14 cellular contexts compared by ENCODE assay signal in genomic region chr2:95073856-95074662, GRCh38. TPM values are rescaled to one million over a fixed set of nuclear protein-coding genes. Genes with fewer than 3 reads are reported as not detected.
DNase-seq lines count a peak whose midpoint lies in the region; ATAC-seq and TF ChIP-seq lines count a peak whose summit lies in the region.
"Had no signal": no experiment of that assay in that cellular context is flagged by ENCODE, and none has a peak within 500 bp of the region (broad histone marks: within the 10 kb centered on the region; RNA-seq: fewer than 3 reads in every experiment).

No MANE protein-coding gene starts in this region.

- POLR2A ChIA-PET in activated CD4-positive, alpha-beta T cell treated with anti-CD3 and anti-CD28 coated beads for 36 hours (lab: Charles Lee) = interaction anchor here (1.0 to 1.2 kb wide), 2 partner anchors 48 to 50 kb away, joined by 3 to 5 read pairs; no protein-coding TSS in a partner anchor

- H3K36me3 Mint-ChIP-seq in activated CD4-positive, alpha-beta T cell treated with anti-CD3 and anti-CD28 coated beads for 36 hours (ENCODE audit: low read depth) = no peaks in the 10 kb centered on the region
- H3K36me3 Mint-ChIP-seq in T-helper 1 cell treated with Interleukin-12 subunit alpha and Interleukin-12 subunit beta and Interleukin-4 antibody, amounts not matched to agents 30 μg/mL and 1 μg/mL, for 36 hours (ENCODE audit: low read depth) = peaks cover 16% of the 10 kb centered on the region
- no peaks in the 10 kb centered on the region for H3K36me3 Mint-ChIP-seq in endodermal cell (ENCODE audit: low read depth)

- intact Hi-C loops in activated CD4-positive, alpha-beta T cell treated with anti-CD3 and anti-CD28 coated beads for 36 hours (cut with DNase I, micrococcal nuclease) = loop anchor here (1.0 to 2.0 kb wide), 3 partner anchors 12 to 91 kb away; partner anchors contain the start of gene ZNF2 (in 1 of the 2)

- H3K36me3 ChIP-seq in endodermal cell (ENCODE audit: control insufficient read depth, insufficient read depth, low read length) (no peaks in the 10 kb centered on the region), suprapubic skin (no peaks in the 10 kb centered on the region)
- H3K36me3 ChIP-seq: cardiac muscle cell, esophagus squamous epithelium had no signal

- TF ChIP-seq CTCF in endodermal cell (conservative IDR thresholded peaks at IDR 0.05) = no peak
- no peak for TF ChIP-seq CTCF in suprapubic skin (IDR thresholded peaks at IDR 0.05)

- H3K9me3 Mint-ChIP-seq in activated CD4-positive, alpha-beta T cell treated with anti-CD3 and anti-CD28 coated beads for 36 hours (ENCODE audit: low read depth) = no peaks in the 10 kb centered on the region
- H3K9me3 Mint-ChIP-seq in T-helper 1 cell treated with Interleukin-12 subunit alpha and Interleukin-12 subunit beta and Interleukin-4 antibody, amounts not matched to agents 30 μg/mL and 1 μg/mL, for 36 hours = peaks cover 6% of the 10 kb centered on the region
- H3K9me3 Mint-ChIP-seq in endodermal cell = no peaks in the 10 kb centered on the region

- H3K4me1 ChIP-seq in endodermal cell (ENCODE audit: control insufficient read depth, insufficient read depth, low read length) (no peaks in the 10 kb centered on the region), suprapubic skin (peaks cover 9% of the 10 kb centered on the region)

- WGBS in endodermal cell (ENCODE audit: insufficient coverage in 1 of 2, insufficient read length in 1 of 2), 2 experiments = 91 to 96% methylated on average over 13 to 18 of the region's 18 CpGs
- 78% methylated on average over 16 of the region's 18 CpGs for WGBS in suprapubic skin

- peak overlapping the region; percentile 89 for H3K27ac Mint-ChIP-seq in activated CD4-positive, alpha-beta T cell treated with anti-CD3 and anti-CD28 coated beads for 36 hours
- H3K27ac Mint-ChIP-seq in T-helper 1 cell treated with Interleukin-12 subunit alpha and Interleukin-12 subunit beta and Interleukin-4 antibody, amounts not matched to agents 30 μg/mL and 1 μg/mL, for 36 hours = peak overlapping the region; percentile 92
- no peak overlapping the region for H3K27ac Mint-ChIP-seq in endodermal cell

- no peaks in the 10 kb centered on the region for H3K27me3 Mint-ChIP-seq in activated CD4-positive, alpha-beta T cell treated with anti-CD3 and anti-CD28 coated beads for 36 hours
- H3K27me3 Mint-ChIP-seq in T-helper 1 cell treated with Interleukin-12 subunit alpha and Interleukin-12 subunit beta and Interleukin-4 antibody, amounts not matched to agents 30 μg/mL and 1 μg/mL, for 36 hours (ENCODE audit: low read depth) = no peaks in the 10 kb centered on the region
- H3K27me3 Mint-ChIP-seq in endodermal cell (ENCODE audit: insufficient read depth) = peaks cover 26% of the 10 kb centered on the region

- ATAC-seq in activated CD4-positive, alpha-beta T cell treated with anti-CD3 and anti-CD28 coated beads for 36 hours = peak; percentile 2
- ATAC-seq: PC-3 had no signal

- H3K27me3 ChIP-seq in endodermal cell (ENCODE audit: control insufficient read depth, insufficient read depth, low read length, poor library complexity, severe bottlenecking) (no peaks in the 10 kb centered on the region), suprapubic skin (peaks cover 39% of the 10 kb centered on the region)

- CTCF ChIA-PET in activated CD4-positive, alpha-beta T cell treated with anti-CD3 and anti-CD28 coated beads for 36 hours (lab: Charles Lee) = interaction anchor here (0.6 to 10.4 kb wide), 11 partner anchors 10 to 88 kb away, joined by 3 to 291 read pairs (median 5); partner anchors contain the start of gene MAL

- TF ChIP-seq EP300 in suprapubic skin (IDR thresholded peaks at IDR 0.05) = no peak

- H3K9me3 ChIP-seq in endodermal cell (ENCODE audit: control insufficient read depth, low read length) (no peaks in the 10 kb centered on the region), suprapubic skin (no peaks in the 10 kb centered on the region)
- H3K9me3 ChIP-seq: esophagus squamous epithelium had no signal

- no peak overlapping the region for H3K27ac ChIP-seq in endodermal cell (ENCODE audit: low read depth, low read length)
- no peak overlapping the region for H3K27ac ChIP-seq in suprapubic skin
- H3K27ac ChIP-seq: cardiac muscle cell, esophagus squamous epithelium, GM23248 had no signal

- no peak overlapping the region for H3K9ac ChIP-seq in endodermal cell (ENCODE audit: extremely low read depth, low read length, poor library complexity, severe bottlenecking)
- H3K9ac ChIP-seq: GM23248 had no signal

- no peak for DNase-seq in activated CD4-positive, alpha-beta T cell treated with anti-CD3 and anti-CD28 coated beads for 36 hours
- DNase-seq in activated CD4-positive, alpha-beta T cell treated with anti-CD3 and anti-CD28 coated beads, Interleukin-2, amount 50 U/mL, for 4 hours = no peak
- peak; percentile 17 for DNase-seq in endodermal cell
- DNase-seq in putamen (ENCODE audit: low spot score) = peak; percentile 93
- DNase-seq in NCI-H446 treated with DMSO at 0.1 percent for 48 hours (lab: John Stamatoyannopoulos, UW) = no peak
- DNase-seq in suprapubic skin (ENCODE audit: low spot score in 2 of 2) = no peak
- no peak for DNase-seq in NCI-H2081 (lab: John Stamatoyannopoulos, UW)
- DNase-seq: esophagus squamous epithelium, GM23248, NCI-H2227 treated with DMSO at 0.1 percent for 48 hours, PC-3 had no signal

- peak overlapping the region; percentile 69 for H3K4me3 Mint-ChIP-seq in activated CD4-positive, alpha-beta T cell treated with anti-CD3 and anti-CD28 coated beads for 36 hours
- H3K4me3 Mint-ChIP-seq in T-helper 1 cell treated with Interleukin-12 subunit alpha and Interleukin-12 subunit beta and Interleukin-4 antibody, amounts not matched to agents 30 μg/mL and 1 μg/mL, for 36 hours = peak overlapping the region; percentile 89
- no peak overlapping the region for H3K4me3 Mint-ChIP-seq in endodermal cell

- peaks cover 60% of the 10 kb centered on the region for H3K4me1 Mint-ChIP-seq in activated CD4-positive, alpha-beta T cell treated with anti-CD3 and anti-CD28 coated beads for 36 hours
- H3K4me1 Mint-ChIP-seq in T-helper 1 cell treated with Interleukin-12 subunit alpha and Interleukin-12 subunit beta and Interleukin-4 antibody, amounts not matched to agents 30 μg/mL and 1 μg/mL, for 36 hours (ENCODE audit: low read depth) = peaks cover 68% of the 10 kb centered on the region
- peaks cover 3% of the 10 kb centered on the region for H3K4me1 Mint-ChIP-seq in endodermal cell

- no peak for TF ChIP-seq POLR2A in suprapubic skin (IDR thresholded peaks at IDR 0.05)

- no peak overlapping the region for H3K4me3 ChIP-seq in endodermal cell (ENCODE audit: low read length)
- H3K4me3 ChIP-seq in suprapubic skin = no peak overlapping the region
- H3K4me3 ChIP-seq: cardiac muscle cell, esophagus squamous epithelium, GM23248 had no signal

RNA-seq across cellular contexts. Expression of gene MRPS5, which starts 47.5 kb away (rescaled TPM):
- total RNA-seq in activated CD4-positive, alpha-beta T cell treated with anti-CD3 and anti-CD28 coated beads for 36 hours = 10 to 100 TPM; 90.7 to 97.1 TPM
- 10 to 100 TPM; 57.9 to 59.0 TPM for total RNA-seq in endodermal cell
- 72.0 TPM for polyA plus RNA-seq in endodermal cell (2013, experiment 1 of 2)
- 61.4 TPM for polyA plus RNA-seq in endodermal cell (2013, experiment 2 of 2)
- total RNA-seq in suprapubic skin = 10 to 100 TPM; 31.9 to 57.1 (median 36.8) TPM

RNA-seq across cellular contexts. Expression of gene MAL, which starts 48.6 kb away (rescaled TPM):
- 10 to 100 TPM; 35.4 to 43.3 TPM for total RNA-seq in activated CD4-positive, alpha-beta T cell treated with anti-CD3 and anti-CD28 coated beads for 36 hours
- total RNA-seq in endodermal cell (not detected), suprapubic skin (10 to 100 TPM in 3 of 4 donors, 1 to 10 TPM in 1; 6.5 to 29.4 (median 11.8) TPM)
- polyA plus RNA-seq in endodermal cell (2013, experiment 1 of 2) = 10.1 TPM
- 9.4 TPM for polyA plus RNA-seq in endodermal cell (2013, experiment 2 of 2)
- total RNA-seq: A172, cardiac muscle cell, GM23248 had no signal
- polyA plus RNA-seq: cardiac muscle cell, GM23248 had no signal

Comparison
In these comparisons a context has a peak if more than half of its experiments do, and no peak if none do; other contexts are left out.
1. DNase-seq: peak in endodermal cell (single experiment) and putamen (single experiment); none in activated CD4-positive, alpha-beta T cell treated with anti-CD3 and anti-CD28 coated beads for 36 hours (single experiment), activated CD4-positive, alpha-beta T cell treated with anti-CD3 and anti-CD28 coated beads, Interleukin-2, amount 50 U/mL, for 4 hours (0 of 2), NCI-H446 treated with DMSO at 0.1 percent for 48 hours (single experiment), suprapubic skin (0 of 2) and NCI-H2081 (0 of 2).
2. RNA of gene MAL, which starts 48.6 kb away (total RNA-seq): 35.4 to 43.3 TPM in activated CD4-positive, alpha-beta T cell treated with anti-CD3 and anti-CD28 coated beads for 36 hours and 6.5 to 29.4 TPM in suprapubic skin; not detected in endodermal cell; every median in the first group is over 4 times any median in the second.